Comparison of ENCODE assay signal across 24 cellular contexts in the genomic region with DNA sequence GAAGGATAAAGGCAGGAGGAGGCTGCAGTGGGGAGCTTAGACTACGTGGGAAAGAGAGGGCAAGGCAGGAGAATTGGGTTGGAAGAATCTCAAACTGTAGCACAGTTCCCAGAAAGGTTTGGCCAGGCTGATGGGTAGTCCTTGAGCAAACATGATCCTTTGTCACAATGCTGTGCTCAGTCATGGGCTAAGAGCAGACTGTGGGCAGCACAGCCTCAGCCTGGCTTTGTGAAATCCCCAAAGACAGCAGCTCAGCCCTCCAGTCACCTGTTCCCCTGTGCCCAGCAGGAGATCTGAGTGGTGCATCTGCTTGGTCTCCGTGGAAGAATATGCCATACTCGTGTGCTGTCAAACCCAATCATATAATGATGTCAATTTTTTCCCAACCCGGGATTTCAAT. TPM values are rescaled to one million over a fixed set of nuclear protein-coding genes. Genes with fewer than 3 reads are reported as not detected.
A peak's percentile ranks its signal among the peaks of the same experiment; 100 is the strongest.
DNase-seq lines count a peak whose midpoint lies in the region; ATAC-seq, FAIRE-seq and TF ChIP-seq lines count a peak whose summit lies in the region.
"Had no signal": no experiment of that assay in that cellular context is flagged by ENCODE, and none has a peak within 500 bp of the region (broad histone marks: within the 10 kb centered on the region; RNA-seq: fewer than 3 reads in every experiment).

No MANE protein-coding gene starts in this region.

- H4K20me1 ChIP-seq in GM12878 (ENCODE audit: control insufficient read depth, insufficient read depth), result no peaks in the 10 kb centered on the region
- H4K20me1 ChIP-seq in osteoblast (ENCODE audit: insufficient read depth, low read length), result no peaks in the 10 kb centered on the region

- RAD21 ChIA-PET in GM12878 (lab: Charles Lee; ENCODE audit: unreplicated experiment), result no interaction called here

- H3K79me2 ChIP-seq in GM12878 (ENCODE audit: control insufficient read depth, insufficient read depth, low read length) (no peaks in the 10 kb centered on the region), osteoblast (ENCODE audit: insufficient read depth, low read length) (no peaks in the 10 kb centered on the region)

- no peak overlapping the region for H3K27ac ChIP-seq in A549
- no peak overlapping the region for H3K27ac ChIP-seq in GM12878 (ENCODE audit: control insufficient read depth, insufficient read depth)
- H3K27ac ChIP-seq in osteoblast (ENCODE audit: low read depth, low read length), result no peak overlapping the region
- H3K27ac ChIP-seq: C4-2B, GM23248, PC-9, RWPE1, SJCRH30 had no signal

- FAIRE-seq in A549 (lab: Jason Lieb, UNC), result no peak
- no peak for FAIRE-seq in GM12878 (lab: Jason Lieb, UNC)
- FAIRE-seq in D721Med (lab: Jason Lieb, UNC), result no peak
- FAIRE-seq: HTR-8/SVneo had no signal

- BruUV-seq in GM12878 (replicated peaks; lab: Mats Ljungman, UMichigan), result no TSS peak

- WGBS in A549 (ENCODE audit: missing lambda C conversion rate), result 47% methylated on average over 4 of the region's 4 CpGs
- WGBS in GM12878 (ENCODE audit: insufficient coverage, insufficient replicate concordance, low lambda C conversion rate, missing lambda C conversion rate), result 41% methylated on average over 4 of the region's 4 CpGs

- H3K27me3 ChIP-seq in GM12878 (replicated peaks in 1 of 2; ENCODE audit: control insufficient read depth in 2 of 2, insufficient read depth in 2 of 2, low read length in 1 of 2), result no peaks in the 10 kb centered on the region
- no peaks in the 10 kb centered on the region for H3K27me3 ChIP-seq in osteoblast (ENCODE audit: insufficient read depth, low read length)
- H3K27me3 ChIP-seq: MG63, SJCRH30 had no signal

- TF ChIP-seq EP300 in A549 (IDR thresholded peaks at IDR 0.05) (no peak), GM12878 (IDR thresholded peaks at IDR 0.05; ENCODE audit: borderline replicate concordance in 1 of 2, control insufficient read depth in 1 of 2, low read depth in 2 of 2, low read length in 2 of 2) (no peak)

- in situ Hi-C loops in GM12878 (cut with MboI), result no loop called here

- H3K4me1 ChIP-seq in A549 (no peaks in the 10 kb centered on the region), GM12878 (ENCODE audit: control insufficient read depth, insufficient read depth, low read length) (no peaks in the 10 kb centered on the region), osteoblast (ENCODE audit: insufficient read depth, low read length) (no peaks in the 10 kb centered on the region)

- DNase-seq in A549 (ENCODE audit: low read depth in 1 of 2, low spot score in 1 of 2) (no peak), D341Med (ENCODE audit: low spot score) (peak; percentile 56), GM12878 (ENCODE audit: low read depth, low spot score) (no peak), osteoblast (ENCODE audit: insufficient read length, low spot score, missing footprints) (peak; percentile 32), D721Med (ENCODE audit: insufficient read length, low spot score) (no peak), occipital lobe (lab: John Stamatoyannopoulos, UW) (no peak), anterior cingulate cortex (lab: John Stamatoyannopoulos, UW) (no peak)
- DNase-seq: ACHN, DND-41, GM23248, HCEC 1CT, Kasumi-1, MG63, NCI-H1092, NCI-H1436 treated with DMSO at 0.1 percent for 48 hours, NCI-H2081, NCI-H510A, NCI-H82, PC-9 had no signal

- TF ChIP-seq CTCF in A549 (IDR thresholded peaks at IDR 0.05), result no peak
- TF ChIP-seq CTCF in GM12878 (IDR thresholded peaks at IDR 0.05 in 2 of 3, conservative IDR thresholded peaks at IDR 0.05 in 1 of 3; ENCODE audit: control insufficient read depth in 2 of 3, extremely low read depth in 1 of 3, insufficient read depth in 1 of 3, low read depth in 3 of 3, low read length in 3 of 3), result no peak
- TF ChIP-seq CTCF in osteoblast (IDR thresholded peaks at IDR 0.05; ENCODE audit: extremely low read depth, low read depth, low read length), result no peak
- TF ChIP-seq CTCF in D721Med (IDR thresholded peaks at IDR 0.05; ENCODE audit: insufficient read depth, missing control alignments), result no peak

- intact Hi-C loops in GM12878 (cut with micrococcal nuclease; ENCODE audit: unreplicated experiment), result no loop called here

- no peak overlapping the region for H2AFZ ChIP-seq in GM12878 (ENCODE audit: control insufficient read depth, low read depth, low read length)
- H2AFZ ChIP-seq in osteoblast (ENCODE audit: low read length), result no peak overlapping the region
- H2AFZ ChIP-seq: GM23248, PC-9 had no signal

- H3K4me3 ChIP-seq in A549 (no peak overlapping the region), GM12878 (no peak overlapping the region), osteoblast (ENCODE audit: insufficient read depth, low read length) (no peak overlapping the region)
- H3K4me3 ChIP-seq: GM23248, MG63, PC-9, SJCRH30 had no signal

- CTCF ChIA-PET in A549 (lab: Yijun Ruan, JAX) (interaction anchor here (1.1 to 10.2 kb wide), 11 partner anchors 8 to 601 kb away, joined by 3 to 155 read pairs (median 15); a partner anchor contains a TSS), GM12878 (lab: Yijun Ruan, JAX) (interaction anchor here (1.3 to 2.7 kb wide), 2 partner anchors 18 to 19 kb away, joined by 7 to 12 read pairs; no protein-coding TSS in a partner anchor)

- SMC1A ChIA-PET in GM12878 (lab: Charles Lee; ENCODE audit: uncharacterized antibody, unreplicated experiment), result no interaction called here

- POLR2A ChIA-PET in A549 (lab: Yijun Ruan, JAX), result no interaction called here
- POLR2A ChIA-PET in GM12878 (lab: Charles Lee), result no interaction called here

- H3K36me3 ChIP-seq in GM12878 (ENCODE audit: control insufficient read depth in 2 of 2, insufficient read depth in 2 of 2, low read length in 1 of 2) (no peaks in the 10 kb centered on the region), osteoblast (ENCODE audit: insufficient read depth, low read length) (no peaks in the 10 kb centered on the region)
- H3K36me3 ChIP-seq: MG63, SJCRH30 had no signal

- TF ChIP-seq POLR2A in A549 (IDR thresholded peaks at IDR 0.05; ENCODE audit: low read length) (no peak), GM12878 (IDR thresholded peaks at IDR 0.05; ENCODE audit: low read depth, low read length) (no peak)

- H3K9me3 ChIP-seq in A549 (no peaks in the 10 kb centered on the region), GM12878 (replicated peaks; ENCODE audit: control insufficient read depth, insufficient read depth, low read length) (no peaks in the 10 kb centered on the region), osteoblast (ENCODE audit: low read depth, low read length) (no peaks in the 10 kb centered on the region)
- H3K9me3 ChIP-seq: MG63 had no signal

- H3K9ac ChIP-seq in GM12878 (ENCODE audit: control insufficient read depth, insufficient read depth, low read length), result no peak overlapping the region
- H3K9ac ChIP-seq: GM23248 had no signal

- ATAC-seq in A549, result peak; percentile 21 to 43; a peak in 3 of 6 replicates
- ATAC-seq in GM12878, result peak; percentile 38; the same call in 2 of the 3 replicates

- no peak for TF ChIP-seq RAD21 in A549 (conservative IDR thresholded peaks at IDR 0.05 in 1 of 2, IDR thresholded peaks at IDR 0.05 in 1 of 2)
- no peak for TF ChIP-seq RAD21 in GM12878 (IDR thresholded peaks at IDR 0.05; ENCODE audit: insufficient read depth, low read depth, low read length)

- H3K4me2 ChIP-seq in A549 (no peak overlapping the region), GM12878 (ENCODE audit: control insufficient read depth, insufficient read depth) (no peak overlapping the region), osteoblast (ENCODE audit: insufficient read depth, low read length) (no peak overlapping the region)
- H3K4me2 ChIP-seq: PC-9 had no signal

RNA-seq across cellular contexts. Expression of a gene that starts 10.6 kb away (rescaled TPM):
- polyA plus RNA-seq in A549 (2011; rRNA removed) (11.5 and 13.4 TPM in 2 replicates), A549 (2017; fragmentation: RNase III; extraction: RNeasy Plus Mini Kit Qiagen cat#74134 plus additional on column Dnase treatment) (33.8 to 41.7 TPM (median 38.0 TPM) in 3 replicates), GM12878 (2011; rRNA removed) (13.1 and 16.5 TPM in 2 replicates), GM12878 (2014; fragmentation: Illumina TruSeq; extraction: Trizol) (1.9 and 5.1 TPM in 2 replicates), GM12878 (2014; fragmentation: Nextera tagmentation; extraction: Ambion mirVana) (under 1 TPM; 0.18 to 0.35 TPM), GM12878 (2014; rRNA removed) (20.6 and 22.1 TPM in 2 replicates), GM12878 (2016; fragmentation: Nextera tagmentation; extraction: Ambion mirVana) (10 to 100 TPM; 11.1 to 11.6 TPM)
- 20.8 and 25.0 TPM in 2 replicates for polyA plus RNA-seq in A549 (2012; cell fraction: cytosol; rRNA removed)
- 232 and 242 TPM in 2 replicates for polyA plus RNA-seq in A549 (2012; cell fraction: nucleus; rRNA removed)
- 17.5 and 25.8 TPM in 2 replicates for polyA minus RNA-seq in A549 (2011; rRNA and poly(A)+ RNA removed)
- total RNA-seq in GM12878 (2013; cell fraction: nucleolus; rRNA removed), result 88.3 and 94.3 TPM in 2 replicates
- total RNA-seq in GM12878 (2014; rRNA removed) (7.0 and 10.0 TPM in 2 replicates), GM12878 (2014; rRNA removed; fragmentation: Illumina TruSeq; extraction: Trizol) (7.2 and 8.4 TPM in 2 replicates), GM12878 (2021) (23.1 and 28.9 TPM in 2 replicates), osteoblast (11.8 and 14.5 TPM in 2 replicates), occipital lobe (5.8 TPM)
- 15.9 TPM for polyA plus RNA-seq in GM12878 (2011; ENCODE audit: low read depth)
- 8.7 and 13.0 TPM in 2 replicates for polyA plus RNA-seq in GM12878 (2011; cell fraction: cytosol; rRNA removed)
- polyA plus RNA-seq in GM12878 (2011; cell fraction: nucleus; rRNA removed), result 223 and 259 TPM in 2 replicates
- 19.0 and 19.9 TPM in 2 replicates for polyA plus RNA-seq in GM12878 (2012)
- 10.1 and 19.9 TPM in 2 replicates for polyA minus RNA-seq in GM12878 (2011; rRNA and poly(A)+ RNA removed)
- 5.1 and 8.4 TPM in 2 replicates for polyA minus RNA-seq in GM12878 (2011; cell fraction: cytosol; rRNA and poly(A)+ RNA removed)
- 30.9 and 42.0 TPM in 2 replicates for polyA minus RNA-seq in GM12878 (2011; cell fraction: nucleus; rRNA and poly(A)+ RNA removed)

RNA-seq across cellular contexts. Expression of a gene that starts 40.1 kb away (rescaled TPM):
- polyA plus RNA-seq in A549 (2011; rRNA removed), result 10.2 and 13.2 TPM in 2 replicates
- 5.2 and 8.3 TPM in 2 replicates for polyA plus RNA-seq in A549 (2012; cell fraction: cytosol; rRNA removed)
- polyA plus RNA-seq in A549 (2012; cell fraction: nucleus; rRNA removed), result 15.4 and 16.1 TPM in 2 replicates
- polyA plus RNA-seq in A549 (2017; fragmentation: RNase III; extraction: RNeasy Plus Mini Kit Qiagen cat#74134 plus additional on column Dnase treatment), result 26.1 to 27.8 TPM (median 27.3 TPM) in 3 replicates
- 12.9 and 13.3 TPM in 2 replicates for polyA minus RNA-seq in A549 (2011; rRNA and poly(A)+ RNA removed)
- total RNA-seq in GM12878 (2013; cell fraction: nucleolus; rRNA removed), result 0.56 and 0.59 TPM in 2 replicates
- 0.28 and 0.33 TPM in 2 replicates for total RNA-seq in GM12878 (2014; rRNA removed)
- 0.05 and 0.09 TPM in 2 replicates for total RNA-seq in GM12878 (2014; rRNA removed; fragmentation: Illumina TruSeq; extraction: Trizol)
- 0.21 and 0.56 TPM in 2 replicates for total RNA-seq in GM12878 (2021)
- polyA plus RNA-seq in GM12878 (2011; ENCODE audit: low read depth), result not detected
- polyA plus RNA-seq in GM12878 (2011; rRNA removed), result not detected in 2 replicates
- 0.03 and 0.08 TPM in 2 replicates for polyA plus RNA-seq in GM12878 (2011; cell fraction: cytosol; rRNA removed)
- polyA plus RNA-seq in GM12878 (2011; cell fraction: nucleus; rRNA removed), result 0.03 and 0.07 TPM in 2 replicates
- polyA plus RNA-seq in GM12878 (2012), result 0.07 and 0.18 TPM in 2 replicates
- polyA plus RNA-seq in GM12878 (2014; fragmentation: Illumina TruSeq; extraction: Trizol), result 0.10 TPM in 1 of 2 replicates, not detected in the other
- not detected for polyA plus RNA-seq in GM12878 (2014; fragmentation: Nextera tagmentation; extraction: Ambion mirVana)
- 0.46 and 1.1 TPM in 2 replicates for polyA plus RNA-seq in GM12878 (2014; rRNA removed)
- polyA plus RNA-seq in GM12878 (2016; fragmentation: Nextera tagmentation; extraction: Ambion mirVana), result under 1 TPM in 1 of 2 experiments, not detected in 1; 0.05 TPM
- not detected in 2 replicates for polyA minus RNA-seq in GM12878 (2011; rRNA and poly(A)+ RNA removed)
- not detected in 2 replicates for polyA minus RNA-seq in GM12878 (2011; cell fraction: cytosol; rRNA and poly(A)+ RNA removed)
- not detected in 2 replicates for polyA minus RNA-seq in GM12878 (2011; cell fraction: nucleus; rRNA and poly(A)+ RNA removed)
- 13.8 and 14.4 TPM in 2 replicates for total RNA-seq in osteoblast
- total RNA-seq in occipital lobe, result 0.78 TPM
- total RNA-seq: G401 had no signal

RNA-seq across cellular contexts. Expression of a gene that starts 54.5 kb away (rescaled TPM):
- polyA plus RNA-seq in A549 (2011; rRNA removed) (65.5 and 70.0 TPM in 2 replicates), A549 (2017; fragmentation: RNase III; extraction: RNeasy Plus Mini Kit Qiagen cat#74134 plus additional on column Dnase treatment) (63.4 to 67.6 TPM (median 66.8 TPM) in 3 replicates), GM12878 (2011; rRNA removed) (20.5 and 28.8 TPM in 2 replicates), GM12878 (2014; fragmentation: Illumina TruSeq; extraction: Trizol) (13.6 and 18.4 TPM in 2 replicates), GM12878 (2014; fragmentation: Nextera tagmentation; extraction: Ambion mirVana) (1 to 10 TPM; 2.2 to 7.9 TPM), GM12878 (2014; rRNA removed) (21.8 and 23.4 TPM in 2 replicates), GM12878 (2016; fragmentation: Nextera tagmentation; extraction: Ambion mirVana) (10 to 100 TPM; 28.3 to 34.0 TPM)
- polyA plus RNA-seq in A549 (2012; cell fraction: cytosol; rRNA removed), result 73.1 and 91.1 TPM in 2 replicates
- 73.9 and 106 TPM in 2 replicates for polyA plus RNA-seq in A549 (2012; cell fraction: nucleus; rRNA removed)
- polyA minus RNA-seq in A549 (2011; rRNA and poly(A)+ RNA removed), result 66.6 and 67.2 TPM in 2 replicates
- 25.7 and 30.1 TPM in 2 replicates for total RNA-seq in GM12878 (2013; cell fraction: nucleolus; rRNA removed)
- total RNA-seq in GM12878 (2014; rRNA removed) (18.6 and 20.0 TPM in 2 replicates), GM12878 (2014; rRNA removed; fragmentation: Illumina TruSeq; extraction: Trizol) (10.7 and 12.2 TPM in 2 replicates), GM12878 (2021) (48.5 and 59.2 TPM in 2 replicates), osteoblast (49.2 and 51.3 TPM in 2 replicates), occipital lobe (13.1 TPM)
- 9.2 TPM for polyA plus RNA-seq in GM12878 (2011; ENCODE audit: low read depth)
- polyA plus RNA-seq in GM12878 (2011; cell fraction: cytosol; rRNA removed), result 36.5 and 38.5 TPM in 2 replicates
- 27.3 and 30.3 TPM in 2 replicates for polyA plus RNA-seq in GM12878 (2011; cell fraction: nucleus; rRNA removed)
- 22.0 and 25.3 TPM in 2 replicates for polyA plus RNA-seq in GM12878 (2012)
- 26.1 and 39.0 TPM in 2 replicates for polyA minus RNA-seq in GM12878 (2011; rRNA and poly(A)+ RNA removed)
- 16.4 and 19.6 TPM in 2 replicates for polyA minus RNA-seq in GM12878 (2011; cell fraction: cytosol; rRNA and poly(A)+ RNA removed)
- polyA minus RNA-seq in GM12878 (2011; cell fraction: nucleus; rRNA and poly(A)+ RNA removed), result 11.4 and 20.2 TPM in 2 replicates

Comparison
In these comparisons a context has a peak if more than half of its experiments do, and no peak if none do; other contexts are left out.
1. DNase-seq: peak in D341Med (single experiment) and osteoblast (single experiment); none in A549 (0 of 2), GM12878 (single experiment), D721Med (single experiment), occipital lobe (single experiment) and anterior cingulate cortex (0 of 58).